In genomic region chr7:98137826-98138151, GRCh38 we compare ENCODE assay signal across 10 cellular contexts. TPM values are rescaled to one million over a fixed set of nuclear protein-coding genes. Genes with fewer than 3 reads are reported as not detected.
A peak's percentile ranks its signal among the peaks of the same experiment; 100 is the strongest.
DNase-seq lines count a peak whose midpoint lies in the region; ATAC-seq, FAIRE-seq and TF ChIP-seq lines count a peak whose summit lies in the region.
"Had no signal": no experiment of that assay in that cellular context is flagged by ENCODE, and none has a peak within 500 bp of the region (broad histone marks: within the 10 kb centered on the region; RNA-seq: fewer than 3 reads in every experiment).

No MANE protein-coding gene starts in this region.

- ATAC-seq in GM21381 (IDR thresholded peaks at IDR 0.05; ENCODE audit: unreplicated experiment) (peak; percentile 82), HG03196 (IDR thresholded peaks at IDR 0.05; ENCODE audit: unreplicated experiment) (peak; percentile 67), GM12878 (peak; percentile 81), aorta (ENCODE audit: low FRiP score) (no peak)

- TF ChIP-seq POLR2A in GM12891 (IDR thresholded peaks at IDR 0.05; ENCODE audit: low read depth, low read length), result no peak
- no peak for TF ChIP-seq POLR2A in GM12878 (IDR thresholded peaks at IDR 0.05; ENCODE audit: low read depth, low read length)

- H3K4me3 ChIP-seq in GM12878 (no peak overlapping the region), endodermal cell (ENCODE audit: low read length) (no peak overlapping the region), tibial artery (no peak overlapping the region), aorta (ENCODE audit: low read length in 2 of 2) (no peak overlapping the region)

- BruUV-seq in GM12878 (replicated peaks; lab: Mats Ljungman, UMichigan), result no TSS peak

- no peak overlapping the region for H2AFZ ChIP-seq in GM12878 (ENCODE audit: control insufficient read depth, low read depth, low read length)

- peaks cover 20% of the 10 kb centered on the region for H3K4me1 Mint-ChIP-seq in HFFc6 (ENCODE audit: low read depth)
- H3K4me1 Mint-ChIP-seq in endodermal cell, result peaks cover 18% of the 10 kb centered on the region

- no peak overlapping the region for H3K4me2 ChIP-seq in GM12878 (ENCODE audit: control insufficient read depth, insufficient read depth)

- H3K27ac ChIP-seq in GM12878 (ENCODE audit: control insufficient read depth, insufficient read depth), result no peak overlapping the region
- H3K27ac ChIP-seq in endodermal cell (ENCODE audit: low read depth, low read length), result no peak overlapping the region
- no peak overlapping the region for H3K27ac ChIP-seq in tibial artery
- no peak overlapping the region for H3K27ac ChIP-seq in aorta (ENCODE audit: low read depth in 1 of 2, low read length in 2 of 2)

- SMC1A ChIA-PET in GM12878 (lab: Charles Lee; ENCODE audit: uncharacterized antibody, unreplicated experiment), result no interaction called here

- H3K27me3 ChIP-seq in GM12878 (replicated peaks in 1 of 2; ENCODE audit: control insufficient read depth in 2 of 2, insufficient read depth in 2 of 2, low read length in 1 of 2), result no peaks in the 10 kb centered on the region
- H3K27me3 ChIP-seq in endodermal cell (ENCODE audit: control insufficient read depth, insufficient read depth, low read length, poor library complexity, severe bottlenecking), result no peaks in the 10 kb centered on the region
- H3K27me3 ChIP-seq in tibial artery, result no peaks in the 10 kb centered on the region
- no peaks in the 10 kb centered on the region for H3K27me3 ChIP-seq in aorta (ENCODE audit: control insufficient read depth in 1 of 2, insufficient read depth in 2 of 2, low read length in 1 of 2)

- peaks cover 14% of the 10 kb centered on the region; the same call in 1 of the 2 replicates for H3K36me3 Mint-ChIP-seq in HFFc6 (ENCODE audit: low read depth)
- H3K36me3 Mint-ChIP-seq in endodermal cell (ENCODE audit: low read depth), result peaks cover 34% of the 10 kb centered on the region

- intact Hi-C loops in GM12878 (cut with micrococcal nuclease; ENCODE audit: unreplicated experiment) (no loop called here), tibial artery (cut with DNase I; ENCODE audit: low total_unique reads) (no loop called here), aorta (cut with DNase I) (no loop called here)

- TF ChIP-seq RAD21 in GM12878 (IDR thresholded peaks at IDR 0.05; ENCODE audit: insufficient read depth, low read depth, low read length), result no peak

- H3K27me3 Mint-ChIP-seq in HFFc6 (ENCODE audit: insufficient read depth) (no peaks in the 10 kb centered on the region), endodermal cell (ENCODE audit: insufficient read depth) (no peaks in the 10 kb centered on the region)

- no peak; a peak in 1 of 4 replicates for TF ChIP-seq EP300 in GM12878 (IDR thresholded peaks at IDR 0.05; ENCODE audit: borderline replicate concordance in 1 of 2, control insufficient read depth in 1 of 2, low read depth in 2 of 2, low read length in 2 of 2)

- peaks cover 15% of the 10 kb centered on the region; the same call in 1 of the 2 replicates for H4K20me1 ChIP-seq in GM12878 (ENCODE audit: control insufficient read depth, insufficient read depth)

- no peak overlapping the region for H3K9ac ChIP-seq in GM12878 (ENCODE audit: control insufficient read depth, insufficient read depth, low read length)
- H3K9ac ChIP-seq in endodermal cell (ENCODE audit: extremely low read depth, low read length, poor library complexity, severe bottlenecking), result no peak overlapping the region

- no peaks in the 10 kb centered on the region for H3K79me2 ChIP-seq in GM12878 (ENCODE audit: control insufficient read depth, insufficient read depth, low read length)

- DNase-seq in GM12891 (ENCODE audit: insufficient read length, low spot score) (peak; percentile 44), GM12878 (ENCODE audit: low read depth, low spot score) (peak; percentile 83), HFFc6 (no peak), endodermal cell (no peak), tibial artery (no peak), aorta (no peak)
- DNase-seq: DND-41, T1000 had no signal

- H3K4me1 ChIP-seq in GM12878 (ENCODE audit: control insufficient read depth, insufficient read depth, low read length), result peaks cover 25% of the 10 kb centered on the region
- H3K4me1 ChIP-seq in endodermal cell (ENCODE audit: control insufficient read depth, insufficient read depth, low read length), result peaks cover 3% of the 10 kb centered on the region
- H3K4me1 ChIP-seq in tibial artery, result peaks cover 0 to 19% (median 5%) of the 10 kb centered on the region in 4 donors
- H3K4me1 ChIP-seq in aorta (ENCODE audit: control insufficient read depth in 1 of 2, insufficient read depth in 2 of 2, low read length in 2 of 2), result no peaks in the 10 kb centered on the region

- H3K4me3 Mint-ChIP-seq in HFFc6 (no peak overlapping the region), endodermal cell (no peak overlapping the region)

- in situ Hi-C loops in GM12878 (cut with MboI), result no loop called here

- no peak overlapping the region for H3K27ac Mint-ChIP-seq in HFFc6
- no peak overlapping the region for H3K27ac Mint-ChIP-seq in endodermal cell

- TF ChIP-seq CTCF in GM12878 (IDR thresholded peaks at IDR 0.05 in 2 of 3, conservative IDR thresholded peaks at IDR 0.05 in 1 of 3; ENCODE audit: control insufficient read depth in 2 of 3, extremely low read depth in 1 of 3, insufficient read depth in 1 of 3, low read depth in 3 of 3, low read length in 3 of 3) (no peak), HFFc6 (IDR thresholded peaks at IDR 0.05) (no peak), endodermal cell (conservative IDR thresholded peaks at IDR 0.05) (no peak), tibial artery (IDR thresholded peaks at IDR 0.05) (no peak)

- peaks cover 0 to 4% of the 10 kb centered on the region in 2 experiments; a peak in 2 of 4 replicates for H3K36me3 ChIP-seq in GM12878 (ENCODE audit: control insufficient read depth in 2 of 2, insufficient read depth in 2 of 2, low read length in 1 of 2)
- peaks cover 38% of the 10 kb centered on the region for H3K36me3 ChIP-seq in endodermal cell (ENCODE audit: control insufficient read depth, insufficient read depth, low read length)
- H3K36me3 ChIP-seq in tibial artery, result peaks cover 21 to 46% (median 43%) of the 10 kb centered on the region in 3 donors
- peaks cover 0 to 10% of the 10 kb centered on the region in 2 donors for H3K36me3 ChIP-seq in aorta (ENCODE audit: control insufficient read depth in 1 of 2, insufficient read depth in 2 of 2, low read length in 1 of 2)

- 1% methylated on average over 4 of the region's 4 CpGs for WGBS in GM12878 (ENCODE audit: insufficient coverage, insufficient replicate concordance, low lambda C conversion rate, missing lambda C conversion rate)
- WGBS in endodermal cell (ENCODE audit: insufficient coverage in 1 of 2, insufficient read length in 1 of 2), 2 experiments, result 91 to 100% methylated on average over 3 to 4 of the region's 4 CpGs
- WGBS in aorta, 2 donors, result 92 to 93% methylated on average over 4 of the region's 4 CpGs

- POLR2A ChIA-PET in GM12878 (lab: Charles Lee), result no interaction called here

- RAD21 ChIA-PET in GM12878 (lab: Charles Lee; ENCODE audit: unreplicated experiment), result interaction anchor here (1.6 kb wide), 1 partner anchor 32 kb away, joined by 6 read pairs; no protein-coding TSS in a partner anchor

- FAIRE-seq in GM12891 (lab: Jason Lieb, UNC), result peak; percentile 96
- peak; percentile 95 for FAIRE-seq in GM12878 (lab: Jason Lieb, UNC)

- H3K9me3 ChIP-seq in GM12878 (replicated peaks; ENCODE audit: control insufficient read depth, insufficient read depth, low read length) (no peaks in the 10 kb centered on the region), endodermal cell (ENCODE audit: control insufficient read depth, low read length) (no peaks in the 10 kb centered on the region), tibial artery (no peaks in the 10 kb centered on the region), aorta (ENCODE audit: control insufficient read depth, low read length) (no peaks in the 10 kb centered on the region)

- CTCF ChIA-PET in GM12878 (lab: Yijun Ruan, JAX), result interaction anchor here (1.1 to 1.4 kb wide), 3 partner anchors 11 to 65 kb away, joined by 3 to 5 read pairs (median 4); no protein-coding TSS in a partner anchor

- H3K9me3 Mint-ChIP-seq in HFFc6, result no peaks in the 10 kb centered on the region
- H3K9me3 Mint-ChIP-seq in endodermal cell, result no peaks in the 10 kb centered on the region

TF ChIP-seq in GM12891, 5 proteins besides CTCF, POLR2A, EP300 and RAD21:
- TF ChIP-seq POLR2AphosphoS5 (IDR thresholded peaks at IDR 0.05; ENCODE audit: low read depth, low read length) (no peak), SPI1 (IDR thresholded peaks at IDR 0.05; ENCODE audit: low read depth, low read length) (peak; percentile 69), PAX5 (IDR thresholded peaks at IDR 0.05; ENCODE audit: insufficient read depth, low read length, severe bottlenecking) (no peak)
TF ChIP-seq in GM12891: peak in this region for 1.

TF ChIP-seq in GM12878, 131 proteins besides CTCF, POLR2A, EP300 and RAD21 (continues in another document):
- 0 out of 2 replicates have a peak, but pooled peaks have one; percentile 38 for TF ChIP-seq CREB1 (IDR thresholded peaks at IDR 0.05; ENCODE audit: low read depth)

RNA-seq across cellular contexts. Expression of gene LMTK2, which starts 31.1 kb away (rescaled TPM):
- polyA plus RNA-seq in GM12891 (2012; ENCODE audit: low read depth, missing spikeins), result 2.0 TPM
- total RNA-seq in GM12878 (2013; cell fraction: nucleolus; rRNA removed), result 12.4 and 13.5 TPM in 2 replicates
- 4.9 and 5.2 TPM in 2 replicates for total RNA-seq in GM12878 (2014; rRNA removed)
- total RNA-seq in GM12878 (2014; rRNA removed; fragmentation: Illumina TruSeq; extraction: Trizol), result 4.4 and 4.6 TPM in 2 replicates
- total RNA-seq in GM12878 (2021), result 7.9 and 8.7 TPM in 2 replicates
- 1.8 TPM for polyA plus RNA-seq in GM12878 (2011; ENCODE audit: low read depth)
- polyA plus RNA-seq in GM12878 (2011; rRNA removed), result 4.0 and 4.6 TPM in 2 replicates
- 4.2 and 4.8 TPM in 2 replicates for polyA plus RNA-seq in GM12878 (2011; cell fraction: cytosol; rRNA removed)
- polyA plus RNA-seq in GM12878 (2011; cell fraction: nucleus; rRNA removed), result 6.7 and 9.7 TPM in 2 replicates
- 2.6 and 4.1 TPM in 2 replicates for polyA plus RNA-seq in GM12878 (2012)
- polyA plus RNA-seq in GM12878 (2014; fragmentation: Illumina TruSeq; extraction: Trizol), result 4.1 and 4.6 TPM in 2 replicates
- polyA plus RNA-seq in GM12878 (2014; fragmentation: Nextera tagmentation; extraction: Ambion mirVana), result 1 to 10 TPM in 1 of 2 experiments, under 1 TPM in 1; 0.68 to 1.1 TPM
- 4.7 and 5.0 TPM in 2 replicates for polyA plus RNA-seq in GM12878 (2014; rRNA removed)
- 1 to 10 TPM; 2.7 to 3.6 TPM for polyA plus RNA-seq in GM12878 (2016; fragmentation: Nextera tagmentation; extraction: Ambion mirVana)
- polyA minus RNA-seq in GM12878 (2011; rRNA and poly(A)+ RNA removed), result 5.9 and 9.8 TPM in 2 replicates
- 6.5 and 6.8 TPM in 2 replicates for polyA minus RNA-seq in GM12878 (2011; cell fraction: cytosol; rRNA and poly(A)+ RNA removed)
- 4.4 and 7.7 TPM in 2 replicates for polyA minus RNA-seq in GM12878 (2011; cell fraction: nucleus; rRNA and poly(A)+ RNA removed)
- total RNA-seq in HFFc6 (2021; fragmentation: NEBNext Ultra II Directional; extraction: Animal tissue kit (Norgen Biotek cat#: 25700)), result 10 to 100 TPM in 3 of 6 experiments, 1 to 10 TPM in 3; 9.2 to 13.5 (median 10.0) TPM
- total RNA-seq in endodermal cell, result 10 to 100 TPM; 23.5 to 25.6 TPM
- 9.8 TPM for polyA plus RNA-seq in endodermal cell (2013, experiment 1 of 2)
- polyA plus RNA-seq in endodermal cell (2013, experiment 2 of 2), result 9.9 TPM
- total RNA-seq in aorta, result 10 to 100 TPM; 13.6 to 16.6 TPM
- polyA plus RNA-seq in aorta, result 1 to 10 TPM; 1.5 to 3.6 TPM

Comparison
In these comparisons a context has a peak if more than half of its experiments do, and no peak if none do; other contexts are left out.
1. DNase-seq: peak in GM12891 (single experiment) and GM12878 (single experiment); none in HFFc6 (single experiment), endodermal cell (single experiment), tibial artery (0 of 2) and aorta (0 of 2).